ENCODE assay signal across 19 cellular contexts in genomic region chr22:30867746-30868662, GRCh38.
DNase-seq lines count a peak whose midpoint lies in the region; TF ChIP-seq lines count a peak whose summit lies in the region.
"Had no signal": no experiment of that assay in that cellular context is flagged by ENCODE, and none has a peak within 500 bp of the region (broad histone marks: within the 10 kb centered on the region; RNA-seq: fewer than 3 reads in every experiment).

No MANE protein-coding gene starts in this region.

- H4K91ac ChIP-seq in neuronal stem cell (ENCODE audit: low read depth, low read length, poor library complexity), result no peak overlapping the region

- H3K27me3 Mint-ChIP-seq in chondrocyte (ENCODE audit: low read depth) (no peaks in the 10 kb centered on the region), type B pancreatic cell (no peaks in the 10 kb centered on the region)
- H3K27me3 Mint-ChIP-seq: activated CD8-positive, alpha-beta memory T cell treated with anti-CD3 and anti-CD28 coated beads, Interleukin-2, amount 10 ng/mL, durations not matched to agents 7 days and 5 days; CD4-positive, alpha-beta T cell had no signal

- intact Hi-C loops in cardiac septum (cut with DNase I), result no loop called here

- H2BK12ac ChIP-seq in neuronal stem cell (ENCODE audit: low read length), result no peak overlapping the region

- H3K18ac ChIP-seq in neuronal stem cell (ENCODE audit: low read length), result peak overlapping the region; percentile 83

- no peak overlapping the region for H3K4me3 ChIP-seq in right atrium auricular region
- H3K4me3 ChIP-seq in neuronal stem cell (ENCODE audit: low read length in 2 of 2), result no peak overlapping the region
- H3K4me3 ChIP-seq: adrenal gland, cardiac muscle cell, gastrocnemius medialis, stomach had no signal

- H3K4me3 Mint-ChIP-seq in chondrocyte (ENCODE audit: unreplicated experiment) (no peak overlapping the region), type B pancreatic cell (no peak overlapping the region)
- H3K4me3 Mint-ChIP-seq: activated CD8-positive, alpha-beta memory T cell treated with anti-CD3 and anti-CD28 coated beads, Interleukin-2, amount 10 ng/mL, durations not matched to agents 7 days and 5 days; CD4-positive, alpha-beta T cell; IgD-negative memory B cell had no signal

- H2AFZ ChIP-seq in neuronal stem cell (ENCODE audit: low read length), result no peak overlapping the region

- H3K79me1 ChIP-seq in neuronal stem cell (ENCODE audit: low read depth, low read length), result no peaks in the 10 kb centered on the region

- no peak for TF ChIP-seq CTCF in right atrium auricular region (IDR thresholded peaks at IDR 0.05)
- no peak for TF ChIP-seq CTCF in chondrocyte (IDR thresholded peaks at IDR 0.05)
- no peak for TF ChIP-seq CTCF in type B pancreatic cell (conservative IDR thresholded peaks at IDR 0.05)

- H3K4me1 Mint-ChIP-seq in chondrocyte (ENCODE audit: low read depth) (peaks cover 16% of the 10 kb centered on the region), type B pancreatic cell (ENCODE audit: unreplicated experiment) (peaks cover 5% of the 10 kb centered on the region)
- H3K4me1 Mint-ChIP-seq: IgD-negative memory B cell had no signal

- DNase-seq in cardiac septum (ENCODE audit: low spot score) (peak; percentile 35), right atrium auricular region (ENCODE audit: low spot score) (no peak), chondrocyte (ENCODE audit: low spot score) (no peak), neuronal stem cell (ENCODE audit: low spot score) (no peak), type B pancreatic cell (ENCODE audit: extremely low spot score, unreplicated experiment) (peak; percentile 63), NCI-H446 (lab: John Stamatoyannopoulos, UW) (no peak), UCSD-AML1 (lab: John Stamatoyannopoulos, UW; ENCODE audit: unreplicated experiment) (no peak), T-helper 2 cell (no peak)
- DNase-seq: activated CD4-positive, alpha-beta T cell treated with anti-CD3 and anti-CD28 coated beads for 48 hours; activated CD8-positive, alpha-beta memory T cell treated with anti-CD3 and anti-CD28 coated beads, Interleukin-2, amount 10 ng/mL, durations not matched to agents 7 days and 5 days; CD4-positive, alpha-beta T cell; DMS53; NCI-H187; RPMI8226; stomach had no signal

- H3K27ac ChIP-seq in right atrium auricular region (no peak overlapping the region), neuronal stem cell (replicated peaks; ENCODE audit: low read length) (no peak overlapping the region)
- H3K27ac ChIP-seq: adrenal gland, cardiac muscle cell, gastrocnemius medialis, stomach had no signal

- H3K9ac ChIP-seq in neuronal stem cell (ENCODE audit: low read depth, low read length, poor library complexity), result no peak overlapping the region

- H2BK5ac ChIP-seq in neuronal stem cell (ENCODE audit: low read length), result peak overlapping the region; percentile 48

- peak overlapping the region; percentile 90 for H2BK120ac ChIP-seq in neuronal stem cell (ENCODE audit: low read depth, low read length)

- H3K27me3 ChIP-seq in right atrium auricular region (no peaks in the 10 kb centered on the region), neuronal stem cell (ENCODE audit: control insufficient read depth in 3 of 3, insufficient read depth in 3 of 3, low read depth in 1 of 3, low read length in 3 of 3) (peaks cover 0 to 5% (median 0%) of the 10 kb centered on the region in 3 experiments)
- H3K27me3 ChIP-seq: adrenal gland, cardiac muscle cell, gastrocnemius medialis, stomach had no signal

- H3K36me3 Mint-ChIP-seq in chondrocyte (ENCODE audit: low read depth), result no peaks in the 10 kb centered on the region
- no peaks in the 10 kb centered on the region for H3K36me3 Mint-ChIP-seq in type B pancreatic cell
- H3K36me3 Mint-ChIP-seq: activated CD8-positive, alpha-beta memory T cell treated with anti-CD3 and anti-CD28 coated beads, Interleukin-2, amount 10 ng/mL, durations not matched to agents 7 days and 5 days; IgD-negative memory B cell had no signal

- peak overlapping the region; percentile 98 for H3K14ac ChIP-seq in neuronal stem cell (ENCODE audit: low read length)

- H3K36me3 ChIP-seq in right atrium auricular region (no peaks in the 10 kb centered on the region), neuronal stem cell (replicated peaks in 1 of 2; ENCODE audit: control insufficient read depth in 2 of 2, insufficient read depth in 2 of 2, low read length in 2 of 2) (no peaks in the 10 kb centered on the region)
- H3K36me3 ChIP-seq: adrenal gland, cardiac muscle cell, gastrocnemius medialis had no signal

- H2AK5ac ChIP-seq in neuronal stem cell (ENCODE audit: low read depth, low read length), result peak overlapping the region; percentile 26

- H3K4me2 ChIP-seq in neuronal stem cell (ENCODE audit: insufficient read depth, low read length, poor library complexity, severe bottlenecking), result peak overlapping the region; percentile 2

- H4K8ac ChIP-seq in neuronal stem cell (ENCODE audit: low read depth, low read length), result no peak overlapping the region

- H2BK15ac ChIP-seq in neuronal stem cell (ENCODE audit: low read length), result peak overlapping the region; percentile 84

- WGBS in neuronal stem cell (ENCODE audit: extremely low coverage in 2 of 2, insufficient read length in 2 of 2, insufficient replicate concordance in 1 of 2), 2 donors, result no CpG with 5 or more reads among the region's 19 CpGs

- no peaks in the 10 kb centered on the region for H3K9me3 ChIP-seq in right atrium auricular region
- no peaks in the 10 kb centered on the region for H3K9me3 ChIP-seq in neuronal stem cell (replicated peaks in 1 of 2; ENCODE audit: control insufficient read depth in 2 of 2, insufficient read depth in 1 of 2, low read depth in 1 of 2, low read length in 2 of 2)
- H3K9me3 ChIP-seq: adrenal gland, gastrocnemius medialis, stomach had no signal

- H3K4ac ChIP-seq in neuronal stem cell (ENCODE audit: low read length), result no peak overlapping the region

- H3K23ac ChIP-seq in neuronal stem cell (ENCODE audit: low read depth, low read length, poor library complexity), result no peak overlapping the region

- no peaks in the 10 kb centered on the region for H3K9me3 Mint-ChIP-seq in chondrocyte (ENCODE audit: low read depth)
- no peaks in the 10 kb centered on the region for H3K9me3 Mint-ChIP-seq in type B pancreatic cell
- H3K9me3 Mint-ChIP-seq: CD4-positive, alpha-beta T cell; IgD-negative memory B cell had no signal

- no peaks in the 10 kb centered on the region for H3K4me1 ChIP-seq in right atrium auricular region
- peaks cover 0 to 5% of the 10 kb centered on the region in 2 donors for H3K4me1 ChIP-seq in neuronal stem cell (ENCODE audit: control insufficient read depth in 2 of 2, insufficient read depth in 1 of 2, low read depth in 1 of 2, low read length in 2 of 2)
- H3K4me1 ChIP-seq: stomach had no signal

- H3K27ac Mint-ChIP-seq in chondrocyte (ENCODE audit: unreplicated experiment), result peak overlapping the region; percentile 90
- H3K27ac Mint-ChIP-seq in type B pancreatic cell, result no peak overlapping the region
- H3K27ac Mint-ChIP-seq: activated CD8-positive, alpha-beta memory T cell treated with anti-CD3 and anti-CD28 coated beads, Interleukin-2, amount 10 ng/mL, durations not matched to agents 7 days and 5 days; CD4-positive, alpha-beta T cell; IgD-negative memory B cell had no signal

Comparison
In these comparisons a context has a peak if more than half of its experiments do, and no peak if none do; other contexts are left out.
1. DNase-seq: peak in cardiac septum (single experiment) and type B pancreatic cell (single experiment); none in right atrium auricular region (single experiment), chondrocyte (single experiment), neuronal stem cell (single experiment), NCI-H446 (0 of 2), UCSD-AML1 (single experiment) and T-helper 2 cell (0 of 5).